Comparison of ENCODE assay signal across 23 cellular contexts in the genomic region with DNA sequence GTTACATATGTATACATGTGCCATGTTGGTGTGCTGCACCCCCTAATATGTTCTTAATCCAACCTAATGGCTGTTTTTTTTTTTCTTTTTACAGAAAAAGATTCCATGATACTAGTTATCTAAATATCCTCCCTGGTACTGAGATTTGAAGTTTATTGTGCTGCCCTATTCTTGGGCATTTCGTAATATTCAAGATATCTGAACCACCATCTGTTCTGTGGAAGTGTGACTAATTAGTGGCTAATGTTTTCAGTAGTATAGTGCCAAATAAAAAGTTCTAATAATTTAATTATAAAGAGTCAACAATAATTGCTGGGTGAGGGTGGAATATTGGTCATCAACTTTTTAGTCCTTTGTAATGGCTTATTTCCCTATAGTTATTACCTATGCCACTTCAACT.
"Had no signal": no experiment of that assay in that cellular context is flagged by ENCODE, and none has a peak within 500 bp of the region (broad histone marks: within the 10 kb centered on the region; RNA-seq: fewer than 3 reads in every experiment).

No MANE protein-coding gene starts in this region.

- H3K9me3 ChIP-seq: tibial nerve had no signal

- H3K4me2 ChIP-seq: neural progenitor cell had no signal

- H3K27me3 ChIP-seq: neural progenitor cell, tibial nerve had no signal

- H3K27ac ChIP-seq: epithelial cell of prostate, neural progenitor cell had no signal

- H3K9ac ChIP-seq: neural progenitor cell had no signal

- H3K4me3 Mint-ChIP-seq: activated CD4-positive, alpha-beta memory T cell treated with anti-CD3 and anti-CD28 coated beads, Interleukin-2, amount 10 ng/mL, durations not matched to agents 7 days and 5 days; activated CD4-positive, alpha-beta T cell treated with anti-CD3 and anti-CD28 coated beads, Interleukin-2, amount 10 ng/mL, durations not matched to agents 7 days and 5 days; activated naive CD4-positive, alpha-beta T cell treated with anti-CD3 and anti-CD28 coated beads, Interleukin-2, amount 10 ng/mL, durations not matched to agents 7 days and 5 days; activated T-cell treated with anti-CD3 and anti-CD28 coated beads, Interleukin-2, amount 50 U/mL, for 24 hours; natural killer cell; neural progenitor cell; WTC11 had no signal

- FAIRE-seq: colon, frontal cortex, kidney had no signal

- H3K27ac Mint-ChIP-seq: activated CD4-positive, alpha-beta memory T cell treated with anti-CD3 and anti-CD28 coated beads, Interleukin-2, amount 10 ng/mL, durations not matched to agents 7 days and 5 days; activated CD4-positive, alpha-beta T cell treated with anti-CD3 and anti-CD28 coated beads, Interleukin-2, amount 10 ng/mL, durations not matched to agents 7 days and 5 days; activated naive CD4-positive, alpha-beta T cell treated with anti-CD3 and anti-CD28 coated beads, Interleukin-2, amount 10 ng/mL, durations not matched to agents 7 days and 5 days; activated T-cell treated with anti-CD3 and anti-CD28 coated beads, Interleukin-2, amount 50 U/mL, for 24 hours; natural killer cell; neural progenitor cell; WTC11 had no signal

- DNase-seq: activated CD4-positive, alpha-beta memory T cell treated with anti-CD3 and anti-CD28 coated beads, Interleukin-2, amount 10 ng/mL, durations not matched to agents 7 days and 5 days; activated CD4-positive, alpha-beta T cell treated with anti-CD3 and anti-CD28 coated beads for 1 hour; activated CD4-positive, alpha-beta T cell treated with anti-CD3 and anti-CD28 coated beads, Interleukin-2, amount 10 ng/mL, durations not matched to agents 7 days and 5 days; activated CD8-positive, alpha-beta memory T cell treated with anti-CD3 and anti-CD28 coated beads, Interleukin-2, amount 50 U/mL, for 48 hours; activated gamma-delta T cell; activated naive CD4-positive, alpha-beta T cell treated with anti-CD3 and anti-CD28 coated beads, Interleukin-2, amount 10 ng/mL, durations not matched to agents 7 days and 5 days; activated T-cell treated with anti-CD3 and anti-CD28 coated beads, Interleukin-2, amount 50 U/mL, for 24 hours; head of caudate nucleus; hippocampal formation; kidney; left colon; mesenchymal stem cell; natural killer cell; right cardiac atrium; stimulated activated CD4-positive, alpha-beta T cell treated with anti-CD3 and anti-CD28 coated beads, Interleukin-2, amount 100 ng/mL, for 48 hours; stimulated activated naive CD4-positive, alpha-beta T cell treated with Interleukin-2 at 50 U/mL for 16 hours; T-helper 2 cell had no signal

- ATAC-seq: left colon, natural killer cell, right cardiac atrium, WTC11 had no signal

- H3K4me1 Mint-ChIP-seq: activated CD4-positive, alpha-beta memory T cell treated with anti-CD3 and anti-CD28 coated beads, Interleukin-2, amount 10 ng/mL, durations not matched to agents 7 days and 5 days; activated CD4-positive, alpha-beta T cell treated with anti-CD3 and anti-CD28 coated beads, Interleukin-2, amount 10 ng/mL, durations not matched to agents 7 days and 5 days; activated naive CD4-positive, alpha-beta T cell treated with anti-CD3 and anti-CD28 coated beads, Interleukin-2, amount 10 ng/mL, durations not matched to agents 7 days and 5 days; natural killer cell had no signal

- H3K9me3 Mint-ChIP-seq: activated CD4-positive, alpha-beta memory T cell treated with anti-CD3 and anti-CD28 coated beads, Interleukin-2, amount 10 ng/mL, durations not matched to agents 7 days and 5 days; activated CD4-positive, alpha-beta T cell treated with anti-CD3 and anti-CD28 coated beads, Interleukin-2, amount 10 ng/mL, durations not matched to agents 7 days and 5 days; activated naive CD4-positive, alpha-beta T cell treated with anti-CD3 and anti-CD28 coated beads, Interleukin-2, amount 10 ng/mL, durations not matched to agents 7 days and 5 days; activated T-cell treated with anti-CD3 and anti-CD28 coated beads, Interleukin-2, amount 50 U/mL, for 24 hours; natural killer cell; neural progenitor cell; WTC11 had no signal

- H3K4me3 ChIP-seq: neural progenitor cell, tibial nerve had no signal

- H2AFZ ChIP-seq: neural progenitor cell had no signal

- H3K36me3 Mint-ChIP-seq: activated naive CD4-positive, alpha-beta T cell treated with anti-CD3 and anti-CD28 coated beads, Interleukin-2, amount 10 ng/mL, durations not matched to agents 7 days and 5 days; natural killer cell had no signal

- H3K27me3 Mint-ChIP-seq: activated CD4-positive, alpha-beta memory T cell treated with anti-CD3 and anti-CD28 coated beads, Interleukin-2, amount 10 ng/mL, durations not matched to agents 7 days and 5 days; activated CD4-positive, alpha-beta T cell treated with anti-CD3 and anti-CD28 coated beads, Interleukin-2, amount 10 ng/mL, durations not matched to agents 7 days and 5 days; activated naive CD4-positive, alpha-beta T cell treated with anti-CD3 and anti-CD28 coated beads, Interleukin-2, amount 10 ng/mL, durations not matched to agents 7 days and 5 days; activated T-cell treated with anti-CD3 and anti-CD28 coated beads, Interleukin-2, amount 50 U/mL, for 24 hours had no signal
